In the genomic region with DNA sequence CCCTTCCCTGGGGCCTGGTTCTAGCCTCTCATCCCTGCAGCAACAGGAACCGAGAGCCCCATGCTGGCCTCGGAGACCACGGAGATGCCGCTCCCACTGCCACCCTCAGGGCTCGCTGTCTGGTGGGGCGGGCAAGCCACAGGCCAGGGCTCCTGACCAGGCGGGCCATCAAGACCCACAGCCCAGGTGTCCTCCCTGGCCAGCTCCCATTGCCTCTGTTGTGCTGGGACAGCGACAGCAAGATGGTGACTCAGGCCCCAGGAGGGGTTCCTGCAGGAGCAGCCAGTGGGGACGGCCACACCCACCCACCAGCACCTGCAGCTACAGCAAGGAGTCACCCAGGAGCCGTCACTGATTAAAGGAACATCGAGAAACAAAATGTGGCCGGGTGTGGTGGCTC, we compare ENCODE assay signal across 21 cellular contexts. TPM values are rescaled to one million over a fixed set of nuclear protein-coding genes. Genes with fewer than 3 reads are reported as not detected.
DNase-seq lines count a peak whose midpoint lies in the region; ATAC-seq and TF ChIP-seq lines count a peak whose summit lies in the region.
"Had no signal": no experiment of that assay in that cellular context is flagged by ENCODE, and none has a peak within 500 bp of the region (broad histone marks: within the 10 kb centered on the region; RNA-seq: fewer than 3 reads in every experiment).

No MANE protein-coding gene starts in this region.

- peak overlapping the region; percentile 35 for H2AK9ac ChIP-seq in IMR-90 (replicated peaks; ENCODE audit: low read depth, low read length, poor library complexity)

- H3K27me3 ChIP-seq in BLaER1 treated with 17β-estradiol and CSF1 and Interleukin-3, amounts not matched to agents 10 nM and 100 nM, result no peaks in the 10 kb centered on the region
- no peaks in the 10 kb centered on the region for H3K27me3 ChIP-seq in IMR-90 (ENCODE audit: control insufficient read depth, insufficient read depth, low read length)
- peaks cover 0 to 17% (median 0%) of the 10 kb centered on the region in 3 experiments for H3K27me3 ChIP-seq in neuronal stem cell (ENCODE audit: control insufficient read depth in 3 of 3, insufficient read depth in 3 of 3, low read depth in 1 of 3, low read length in 3 of 3)
- no peaks in the 10 kb centered on the region for H3K27me3 ChIP-seq in mesenchymal stem cell (ENCODE audit: control insufficient read depth in 1 of 2, insufficient read depth in 1 of 2, low read length in 2 of 2)
- H3K27me3 ChIP-seq: SJSA1 had no signal

- no peaks in the 10 kb centered on the region for H3K27me3 Mint-ChIP-seq in progenitor cell of endocrine pancreas

- intact Hi-C loops in IMR-90 (cut with micrococcal nuclease), result no loop called here

- H3K9me3 Mint-ChIP-seq in progenitor cell of endocrine pancreas (ENCODE audit: low read depth), result no peaks in the 10 kb centered on the region
- H3K9me3 Mint-ChIP-seq: CD8-positive, alpha-beta T cell; HFFc6 had no signal

- H2AK5ac ChIP-seq in IMR-90 (ENCODE audit: low read depth, low read length), result no peak overlapping the region
- H2AK5ac ChIP-seq in neuronal stem cell (ENCODE audit: low read depth, low read length), result no peak overlapping the region
- H2AK5ac ChIP-seq in mesenchymal stem cell (ENCODE audit: low read length, severe bottlenecking), result no peak overlapping the region

- H3K4me1 Mint-ChIP-seq in progenitor cell of endocrine pancreas (ENCODE audit: low read depth), result no peaks in the 10 kb centered on the region

- H3K36me3 Mint-ChIP-seq in progenitor cell of endocrine pancreas (ENCODE audit: insufficient read depth), result no peaks in the 10 kb centered on the region
- H3K36me3 Mint-ChIP-seq: CD8-positive, alpha-beta T cell had no signal

- 0 out of 22 replicates have a peak, but pooled peaks cover 0 to 5% (median 0%) of the 10 kb centered on the region in 11 experiments for H3K36me3 ChIP-seq in BLaER1 treated with 17β-estradiol and CSF1 and Interleukin-3, amounts not matched to agents 10 nM and 100 nM
- no peaks in the 10 kb centered on the region for H3K36me3 ChIP-seq in IMR-90 (ENCODE audit: control insufficient read depth, insufficient read depth, low read length)
- no peaks in the 10 kb centered on the region for H3K36me3 ChIP-seq in neuronal stem cell (replicated peaks in 1 of 2; ENCODE audit: control insufficient read depth in 2 of 2, insufficient read depth in 2 of 2, low read length in 2 of 2)
- H3K36me3 ChIP-seq in mesenchymal stem cell (ENCODE audit: control insufficient read depth in 1 of 2, insufficient read depth in 2 of 2, low read depth in 1 of 2, low read length in 2 of 2), result no peaks in the 10 kb centered on the region
- H3K36me3 ChIP-seq: SJSA1 had no signal

- TF ChIP-seq CTCF in IMR-90 (conservative IDR thresholded peaks at IDR 0.05; ENCODE audit: low read depth, low read length) (no peak), progenitor cell of endocrine pancreas (IDR thresholded peaks at IDR 0.05; ENCODE audit: unreplicated experiment) (no peak)

- H3K14ac ChIP-seq in IMR-90 (replicated peaks; ENCODE audit: low read depth, low read length), result no peak overlapping the region
- H3K14ac ChIP-seq in neuronal stem cell (ENCODE audit: low read length), result no peak overlapping the region
- H3K14ac ChIP-seq in mesenchymal stem cell (ENCODE audit: low read length in 2 of 2), result no peak overlapping the region

- H3K9me3 ChIP-seq in BLaER1 treated with 17β-estradiol and CSF1 and Interleukin-3, amounts not matched to agents 10 nM and 100 nM (replicated peaks in 1 of 11), result no peaks in the 10 kb centered on the region
- H3K9me3 ChIP-seq in IMR-90 (ENCODE audit: control insufficient read depth, insufficient read depth, low read length) (no peaks in the 10 kb centered on the region), neuronal stem cell (replicated peaks in 1 of 2; ENCODE audit: control insufficient read depth in 2 of 2, insufficient read depth in 1 of 2, low read depth in 1 of 2, low read length in 2 of 2) (no peaks in the 10 kb centered on the region), mesenchymal stem cell (ENCODE audit: control insufficient read depth, low read length) (no peaks in the 10 kb centered on the region)
- H3K9me3 ChIP-seq: SJSA1 had no signal

- no peak for TF ChIP-seq RAD21 in IMR-90 (IDR thresholded peaks at IDR 0.05; ENCODE audit: low read length)

- ATAC-seq in IMR-90 (ENCODE audit: low read depth) (no peak), HG03159 (IDR thresholded peaks at IDR 0.05; ENCODE audit: unreplicated experiment) (no peak)
- ATAC-seq: CD8-positive, alpha-beta T cell; Right ventricle myocardium inferior had no signal

- no TSS peak for BruUV-seq in IMR-90 (replicated peaks; lab: Mats Ljungman, UMichigan)

- no peak overlapping the region for H2BK12ac ChIP-seq in neuronal stem cell (ENCODE audit: low read length)
- H2BK12ac ChIP-seq in mesenchymal stem cell (ENCODE audit: low read length in 2 of 2), result no peak overlapping the region

- 100% methylated on average over 1 of the region's 12 CpGs; no CpG with 5 or more reads in 1 of the 2 experiments for WGBS in IMR-90 (ENCODE audit: extremely low coverage in 2 of 2, insufficient read length in 1 of 2), 2 experiments
- no CpG with 5 or more reads among the region's 12 CpGs for WGBS in neuronal stem cell (ENCODE audit: extremely low coverage in 2 of 2, insufficient read length in 2 of 2, insufficient replicate concordance in 1 of 2), 2 donors
- 85% methylated on average over 12 of the region's 12 CpGs for WGBS in mesenchymal stem cell

- H2BK15ac ChIP-seq in IMR-90 (ENCODE audit: low read depth, low read length) (no peak overlapping the region), neuronal stem cell (ENCODE audit: low read length) (peak overlapping the region; percentile 2), mesenchymal stem cell (ENCODE audit: low read depth, poor library complexity, severe bottlenecking) (no peak overlapping the region)

- CTCF ChIA-PET in IMR-90 (lab: Yijun Ruan, JAX), result no interaction called here

- peaks cover 0 to 59% (median 0%) of the 10 kb centered on the region in 11 experiments; a peak in 4 of 22 replicates for H4K20me1 ChIP-seq in BLaER1 treated with 17β-estradiol and CSF1 and Interleukin-3, amounts not matched to agents 10 nM and 100 nM
- no peaks in the 10 kb centered on the region for H4K20me1 ChIP-seq in IMR-90 (ENCODE audit: insufficient read depth, low read length)

- no peak overlapping the region; a peak in 1 of 22 replicates for H3K27ac ChIP-seq in BLaER1 treated with 17β-estradiol and CSF1 and Interleukin-3, amounts not matched to agents 10 nM and 100 nM
- H3K27ac ChIP-seq in IMR-90 (ENCODE audit: insufficient read depth, low read length) (no peak overlapping the region), neuronal stem cell (replicated peaks; ENCODE audit: low read length) (no peak overlapping the region), mesenchymal stem cell (ENCODE audit: low read length, poor library complexity, severe bottlenecking) (no peak overlapping the region)
- H3K27ac ChIP-seq: SJSA1 had no signal

- H3K4me3 Mint-ChIP-seq in progenitor cell of endocrine pancreas (ENCODE audit: low read depth), result no peak overlapping the region
- H3K4me3 Mint-ChIP-seq: CD8-positive, alpha-beta T cell; HFFc6 had no signal

- no peak overlapping the region for H3K18ac ChIP-seq in IMR-90 (ENCODE audit: low read depth, low read length)
- H3K18ac ChIP-seq in neuronal stem cell (ENCODE audit: low read length), result peak overlapping the region; percentile 27
- H3K18ac ChIP-seq in mesenchymal stem cell (ENCODE audit: low read depth in 1 of 2, low read length in 2 of 2), result no peak overlapping the region

- H3K27ac Mint-ChIP-seq in progenitor cell of endocrine pancreas, result no peak overlapping the region
- H3K27ac Mint-ChIP-seq: CD8-positive, alpha-beta T cell; HFFc6 had no signal

- peak overlapping the region; percentile 25; the same call in 1 of the 2 replicates for H2BK20ac ChIP-seq in IMR-90 (ENCODE audit: low read depth, low read length)

- H3K4me2 ChIP-seq in BLaER1 treated with 17β-estradiol and CSF1 and Interleukin-3, amounts not matched to agents 10 nM and 100 nM, result peak overlapping the region in 10 of 11 experiments; percentile 1 to 97 (median 55); a peak in 18 of 22 replicates
- H3K4me2 ChIP-seq in IMR-90 (ENCODE audit: low read depth, low read length), result no peak overlapping the region
- H3K4me2 ChIP-seq in neuronal stem cell (ENCODE audit: insufficient read depth, low read length, poor library complexity, severe bottlenecking), result no peak overlapping the region
- H3K4me2 ChIP-seq in mesenchymal stem cell (ENCODE audit: low read length, poor library complexity, severe bottlenecking), result no peak overlapping the region

- peaks cover 33 to 80% (median 71%) of the 10 kb centered on the region in 10 experiments for H3K4me1 ChIP-seq in BLaER1 treated with 17β-estradiol and CSF1 and Interleukin-3, amounts not matched to agents 10 nM and 100 nM
- H3K4me1 ChIP-seq in IMR-90 (ENCODE audit: control insufficient read depth, insufficient read depth, low read length), result peaks cover 17% of the 10 kb centered on the region
- H3K4me1 ChIP-seq in neuronal stem cell (ENCODE audit: control insufficient read depth in 2 of 2, insufficient read depth in 1 of 2, low read depth in 1 of 2, low read length in 2 of 2), result peaks cover 1 to 2% of the 10 kb centered on the region in 2 donors
- peaks cover 39% of the 10 kb centered on the region for H3K4me1 ChIP-seq in mesenchymal stem cell (ENCODE audit: control insufficient read depth, insufficient read depth, low read depth, low read length)

- no peak overlapping the region for H3K23ac ChIP-seq in IMR-90 (ENCODE audit: low read depth, low read length)
- H3K23ac ChIP-seq in neuronal stem cell (ENCODE audit: low read depth, low read length, poor library complexity), result peak overlapping the region; percentile 3
- no peak overlapping the region for H3K23ac ChIP-seq in mesenchymal stem cell (ENCODE audit: low read length in 2 of 2)

- POLR2A ChIA-PET in IMR-90 (lab: Charles Lee; ENCODE audit: unreplicated experiment), result no interaction called here

- no peak for TF ChIP-seq POLR2A in IMR-90 (IDR thresholded peaks at IDR 0.05; ENCODE audit: low read depth, low read length)

- H3K56ac ChIP-seq in IMR-90 (ENCODE audit: extremely low read depth, insufficient read depth, low read length), result no peak overlapping the region

- no peak overlapping the region for H4K5ac ChIP-seq in IMR-90 (ENCODE audit: low read depth, low read length)

- DNase-seq in IMR-90 (no peak), SW480 (ENCODE audit: low spot score) (peak; percentile 25), neuronal stem cell (ENCODE audit: low spot score) (no peak), nucleus accumbens (lab: John Stamatoyannopoulos, UW) (no peak), mesenchymal stem cell (no peak), progenitor cell of endocrine pancreas (ENCODE audit: low spot score, unreplicated experiment) (no peak)
- DNase-seq: CD8-positive, alpha-beta T cell; EL; GF-D8; HFFc6; KBM-7; NCI-H1092 treated with DMSO at 0.1 percent for 48 hours; NCI-H1436 treated with DMSO at 0.1 percent for 48 hours; NCI-H2029 treated with DMSO at 0.1 percent for 48 hours; NCI-H2171; NCI-H524 treated with DMSO at 0.1 percent for 48 hours; NCI-H82 had no signal

- dilution Hi-C loops in IMR-90 (cut with HindIII; ENCODE audit: low sequenced_read_pairs, unreplicated experiment), result no loop called here

- H2BK120ac ChIP-seq in IMR-90 (ENCODE audit: low read depth, low read length) (0 out of 2 replicates have a peak overlapping the region, but pooled peaks have one; percentile 8), neuronal stem cell (ENCODE audit: low read depth, low read length) (no peak overlapping the region), mesenchymal stem cell (ENCODE audit: low read depth, low read length) (no peak overlapping the region)

- H4K91ac ChIP-seq in IMR-90 (ENCODE audit: insufficient read depth, low read depth, low read length) (peak overlapping the region; percentile 46), neuronal stem cell (ENCODE audit: low read depth, low read length, poor library complexity) (no peak overlapping the region), mesenchymal stem cell (ENCODE audit: low read length) (no peak overlapping the region)

- H3K79me1 ChIP-seq in IMR-90 (ENCODE audit: low read depth in 1 of 2, low read length in 2 of 2) (no peaks in the 10 kb centered on the region), neuronal stem cell (ENCODE audit: low read depth, low read length) (peaks cover 3% of the 10 kb centered on the region), mesenchymal stem cell (replicated peaks; ENCODE audit: low read length, poor library complexity, severe bottlenecking) (no peaks in the 10 kb centered on the region)

- H3K4me3 ChIP-seq in BLaER1 treated with 17β-estradiol and CSF1 and Interleukin-3, amounts not matched to agents 10 nM and 100 nM, result no peak overlapping the region
- H3K4me3 ChIP-seq in IMR-90 (ENCODE audit: insufficient read depth, low read depth, low read length), result no peak overlapping the region
- peak overlapping the region in 1 of 2 donors; percentile 3 for H3K4me3 ChIP-seq in neuronal stem cell (ENCODE audit: low read length in 2 of 2)
- H3K4me3 ChIP-seq in mesenchymal stem cell (ENCODE audit: insufficient read depth in 1 of 2, low read depth in 1 of 2, low read length in 2 of 2), result no peak overlapping the region
- H3K4me3 ChIP-seq: SJSA1 had no signal

- in situ Hi-C loops in IMR-90 (cut with MboI; ENCODE audit: low sequenced_read_pairs), result no loop called here

- H3K9me1 ChIP-seq in IMR-90 (ENCODE audit: insufficient read depth, low read length), result 0 out of 2 replicates have a peak, but pooled peaks cover 10% of the 10 kb centered on the region

- H3K4ac ChIP-seq in IMR-90 (ENCODE audit: low read depth, low read length) (no peak overlapping the region), neuronal stem cell (ENCODE audit: low read length) (peak overlapping the region; percentile 38), mesenchymal stem cell (ENCODE audit: low read depth in 1 of 2, low read length in 2 of 2) (no peak overlapping the region)

- H2AFZ ChIP-seq in IMR-90 (replicated peaks; ENCODE audit: low read length, poor library complexity), result no peak overlapping the region
- no peak overlapping the region for H2AFZ ChIP-seq in neuronal stem cell (ENCODE audit: low read length)
- H2AFZ ChIP-seq in mesenchymal stem cell (ENCODE audit: low read depth, low read length), result no peak overlapping the region

- H3K9ac ChIP-seq in BLaER1 treated with 17β-estradiol and CSF1 and Interleukin-3, amounts not matched to agents 10 nM and 100 nM, result 0 out of 22 replicates have a peak overlapping the region, but pooled peaks of 1 of the 11 experiments have one; percentile 9
- H3K9ac ChIP-seq in IMR-90 (ENCODE audit: low read depth, low read length) (no peak overlapping the region), neuronal stem cell (ENCODE audit: low read depth, low read length, poor library complexity) (no peak overlapping the region), mesenchymal stem cell (ENCODE audit: low read length) (no peak overlapping the region)

- H2BK5ac ChIP-seq in IMR-90 (ENCODE audit: low read depth, low read length, poor library complexity, severe bottlenecking), result no peak overlapping the region
- H2BK5ac ChIP-seq in neuronal stem cell (ENCODE audit: low read length), result no peak overlapping the region
- no peak overlapping the region for H2BK5ac ChIP-seq in mesenchymal stem cell (ENCODE audit: low read depth, low read length, poor library complexity, severe bottlenecking)

- no peak overlapping the region for H4K8ac ChIP-seq in IMR-90 (ENCODE audit: low read depth in 2 of 2, low read length in 2 of 2)
- no peak overlapping the region for H4K8ac ChIP-seq in neuronal stem cell (ENCODE audit: low read depth, low read length)
- H4K8ac ChIP-seq in mesenchymal stem cell (ENCODE audit: low read length), result no peak overlapping the region

RNA-seq across cellular contexts. Expression of a gene that starts 7.4 kb away (rescaled TPM):
- total RNA-seq in IMR-90 (2012; rRNA removed), result under 0.01 TPM in 1 of 2 replicates, not detected in the other
- polyA plus RNA-seq in IMR-90 (2012; rRNA removed), result 0.03 TPM in 2 replicates
- 0.02 and 0.08 TPM in 2 replicates for polyA plus RNA-seq in IMR-90 (2012; cell fraction: cytosol; rRNA removed)
- polyA plus RNA-seq in IMR-90 (2012; cell fraction: nucleus; rRNA removed; ENCODE audit: low replicate concordance), result 0.06 and 0.14 TPM in 2 replicates
- 0.06 TPM for polyA plus RNA-seq in neuronal stem cell (2013, experiment 1 of 2)
- 0.07 TPM for polyA plus RNA-seq in neuronal stem cell (2013, experiment 2 of 2)
- 0.58 TPM for polyA plus RNA-seq in mesenchymal stem cell (2013, experiment 1 of 2)
- polyA plus RNA-seq in mesenchymal stem cell (2013, experiment 2 of 2), result 0.52 TPM
- 0.07 and 0.13 TPM in 2 replicates for total RNA-seq in progenitor cell of endocrine pancreas
- total RNA-seq: CD8-positive, alpha-beta T cell had no signal

RNA-seq across cellular contexts. Expression of a gene that starts 12.9 kb away (rescaled TPM):
- total RNA-seq in IMR-90 (2012; rRNA removed), result 0.56 and 1.3 TPM in 2 replicates
- polyA plus RNA-seq in IMR-90 (2012; rRNA removed), result 3.5 and 3.8 TPM in 2 replicates
- 1.3 and 5.0 TPM in 2 replicates for polyA plus RNA-seq in IMR-90 (2012; cell fraction: cytosol; rRNA removed)
- 6.8 and 8.6 TPM in 2 replicates for polyA plus RNA-seq in IMR-90 (2012; cell fraction: nucleus; rRNA removed; ENCODE audit: low replicate concordance)
- 0.43 TPM for polyA plus RNA-seq in neuronal stem cell (2013, experiment 1 of 2)
- 0.37 TPM for polyA plus RNA-seq in neuronal stem cell (2013, experiment 2 of 2)
- polyA plus RNA-seq in mesenchymal stem cell (2013, experiment 1 of 2), result 2.3 TPM
- polyA plus RNA-seq in mesenchymal stem cell (2013, experiment 2 of 2), result 2.3 TPM
- 0.91 and 1.3 TPM in 2 replicates for total RNA-seq in progenitor cell of endocrine pancreas
- total RNA-seq: CD8-positive, alpha-beta T cell had no signal

RNA-seq across cellular contexts. Expression of a gene that starts 45.7 kb away (rescaled TPM):
- 1.4 and 2.0 TPM in 2 replicates for total RNA-seq in IMR-90 (2012; rRNA removed)
- polyA plus RNA-seq in IMR-90 (2012; rRNA removed), result 2.0 and 2.6 TPM in 2 replicates
- 3.2 and 3.7 TPM in 2 replicates for polyA plus RNA-seq in IMR-90 (2012; cell fraction: cytosol; rRNA removed)
- polyA plus RNA-seq in IMR-90 (2012; cell fraction: nucleus; rRNA removed; ENCODE audit: low replicate concordance), result 2.9 and 9.5 TPM in 2 replicates
- 0.45 TPM for polyA plus RNA-seq in neuronal stem cell (2013, experiment 1 of 2)
- polyA plus RNA-seq in neuronal stem cell (2013, experiment 2 of 2), result 0.46 TPM
- 0.19 TPM for polyA plus RNA-seq in mesenchymal stem cell (2013, experiment 1 of 2)
- polyA plus RNA-seq in mesenchymal stem cell (2013, experiment 2 of 2), result 0.32 TPM
- 0.31 and 0.40 TPM in 2 replicates for total RNA-seq in progenitor cell of endocrine pancreas
- total RNA-seq: CD8-positive, alpha-beta T cell; Right ventricle myocardium inferior had no signal

RNA-seq across cellular contexts. Expression of a gene that starts 57.6 kb away (rescaled TPM):
- total RNA-seq in IMR-90 (2012; rRNA removed) (13.3 and 15.3 TPM in 2 replicates), progenitor cell of endocrine pancreas (50.3 and 56.3 TPM in 2 replicates)
- polyA plus RNA-seq in IMR-90 (2012; rRNA removed), result 44.2 and 44.4 TPM in 2 replicates
- 23.3 and 46.0 TPM in 2 replicates for polyA plus RNA-seq in IMR-90 (2012; cell fraction: cytosol; rRNA removed)
- 79.8 and 140 TPM in 2 replicates for polyA plus RNA-seq in IMR-90 (2012; cell fraction: nucleus; rRNA removed; ENCODE audit: low replicate concordance)
- 21.1 TPM for polyA plus RNA-seq in neuronal stem cell (2013, experiment 1 of 2)
- 19.3 TPM for polyA plus RNA-seq in neuronal stem cell (2013, experiment 2 of 2)
- polyA plus RNA-seq in mesenchymal stem cell (2013, experiment 1 of 2), result 19.8 TPM
- 20.1 TPM for polyA plus RNA-seq in mesenchymal stem cell (2013, experiment 2 of 2)

Comparison
In these comparisons a context has a peak if more than half of its experiments do, and no peak if none do; other contexts are left out.
1. H3K4me2 ChIP-seq: peak in BLaER1 treated with 17β-estradiol and CSF1 and Interleukin-3, amounts not matched to agents 10 nM and 100 nM (10 of 11); none in IMR-90 (single experiment), neuronal stem cell (single experiment) and mesenchymal stem cell (single experiment).